Comparison of ENCODE assay signal across 9 cellular contexts in the genomic region with DNA sequence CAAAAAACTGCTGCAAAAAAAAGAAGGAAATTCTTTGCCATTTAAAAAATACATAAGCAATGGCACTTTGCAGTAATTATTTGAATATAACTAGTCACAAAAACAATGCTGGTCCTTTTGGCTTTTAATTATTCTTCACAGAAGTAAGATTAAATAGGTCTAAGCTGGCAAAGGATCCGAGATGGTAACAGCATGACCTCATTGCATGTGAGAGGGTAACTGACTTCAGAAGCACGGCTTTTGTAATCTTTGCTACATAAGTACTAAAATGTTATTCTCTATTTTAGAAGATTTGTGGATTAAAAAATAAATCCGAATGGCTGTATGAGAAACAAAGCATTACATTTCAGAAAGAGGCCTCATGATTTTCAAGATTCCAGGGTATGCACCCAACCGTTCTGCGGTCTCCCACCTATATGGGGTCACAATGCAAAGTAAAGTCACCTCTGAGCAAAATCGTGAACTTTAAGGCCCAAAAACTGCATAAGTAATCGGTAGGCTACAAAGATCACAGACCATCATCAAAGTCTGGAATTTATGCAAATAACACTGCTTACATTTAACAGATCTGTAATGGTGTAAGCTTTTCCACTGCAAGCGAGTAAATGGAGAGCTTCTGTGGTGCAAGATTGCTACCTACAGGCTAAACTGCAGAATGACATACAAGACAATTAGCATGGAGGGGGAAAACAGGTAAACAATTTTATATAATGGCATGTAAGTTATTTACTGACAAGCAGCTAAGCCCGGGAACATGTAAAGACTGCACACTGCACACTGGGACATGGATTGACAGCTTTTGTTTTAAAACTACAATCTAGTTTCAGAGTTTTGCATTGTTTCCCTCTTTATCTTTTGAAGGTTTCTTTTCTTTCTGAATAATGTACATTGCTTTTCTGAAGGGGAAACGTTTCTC.
A peak's percentile ranks its signal among the peaks of the same experiment; 100 is the strongest.
DNase-seq lines count a peak whose midpoint lies in the region; ATAC-seq, FAIRE-seq and TF ChIP-seq lines count a peak whose summit lies in the region.
"Had no signal": no experiment of that assay in that cellular context is flagged by ENCODE, and none has a peak within 500 bp of the region (broad histone marks: within the 10 kb centered on the region; RNA-seq: fewer than 3 reads in every experiment).

No MANE protein-coding gene starts in this region.

- H3K4ac ChIP-seq in neuronal stem cell (ENCODE audit: low read length) = no peak overlapping the region

- no peaks in the 10 kb centered on the region for H3K36me3 ChIP-seq in esophagus squamous epithelium
- H3K36me3 ChIP-seq in neuronal stem cell (replicated peaks in 1 of 2; ENCODE audit: control insufficient read depth in 2 of 2, insufficient read depth in 2 of 2, low read length in 2 of 2) = no peaks in the 10 kb centered on the region
- H3K36me3 ChIP-seq: thoracic aorta had no signal

- no peaks in the 10 kb centered on the region for H3K79me1 ChIP-seq in neuronal stem cell (ENCODE audit: low read depth, low read length)

- no peak overlapping the region for H3K18ac ChIP-seq in neuronal stem cell (ENCODE audit: low read length)

- H3K27ac Mint-ChIP-seq in CD4-positive, alpha-beta T cell = no peak overlapping the region
- no peak overlapping the region for H3K27ac Mint-ChIP-seq in T-helper 17 cell

- H3K4me2 ChIP-seq in neuronal stem cell (ENCODE audit: insufficient read depth, low read length, poor library complexity, severe bottlenecking) = no peak overlapping the region

- CTCF ChIA-PET in CD4-positive, alpha-beta T cell (lab: Charles Lee) = interaction anchor here (0.8 to 1.2 kb wide), 3 partner anchors 17 to 325 kb away, joined by 3 to 4 read pairs (median 3); no protein-coding TSS in a partner anchor

- POLR2A ChIA-PET in CD4-positive, alpha-beta T cell (lab: Charles Lee) = no interaction called here

- peak overlapping the region; percentile 34 for H2AFZ ChIP-seq in neuronal stem cell (ENCODE audit: low read length)

- H3K4me1 ChIP-seq in esophagus squamous epithelium (no peaks in the 10 kb centered on the region), neuronal stem cell (ENCODE audit: control insufficient read depth in 2 of 2, insufficient read depth in 1 of 2, low read depth in 1 of 2, low read length in 2 of 2) (peaks cover 10 to 15% of the 10 kb centered on the region in 2 donors)

- no peak overlapping the region for H2BK15ac ChIP-seq in neuronal stem cell (ENCODE audit: low read length)

- H4K8ac ChIP-seq in neuronal stem cell (ENCODE audit: low read depth, low read length) = no peak overlapping the region

- H3K14ac ChIP-seq in neuronal stem cell (ENCODE audit: low read length) = no peak overlapping the region

- no peak overlapping the region for H2AK5ac ChIP-seq in neuronal stem cell (ENCODE audit: low read depth, low read length)

- H3K27me3 ChIP-seq in CD4-positive, alpha-beta T cell (ENCODE audit: control insufficient read depth, insufficient read depth, low read length) = no peaks in the 10 kb centered on the region
- H3K27me3 ChIP-seq in esophagus squamous epithelium (no peaks in the 10 kb centered on the region), neuronal stem cell (ENCODE audit: control insufficient read depth in 3 of 3, insufficient read depth in 3 of 3, low read depth in 1 of 3, low read length in 3 of 3) (no peaks in the 10 kb centered on the region)

- H2BK120ac ChIP-seq in neuronal stem cell (ENCODE audit: low read depth, low read length) = no peak overlapping the region

- DNase-seq in CD4-positive, alpha-beta T cell = peak in 1 of 10 experiments; percentile 7
- no peak for DNase-seq in GM12892 (ENCODE audit: insufficient read length)
- DNase-seq in MV-4-11 (lab: John Stamatoyannopoulos, UW) = peak; percentile 3
- DNase-seq in T-helper 17 cell = no peak
- DNase-seq in esophagus squamous epithelium (lab: John Stamatoyannopoulos, UW) = no peak
- DNase-seq in neuronal stem cell (ENCODE audit: low spot score) = peak; percentile 52
- DNase-seq in NCI-H187 (lab: John Stamatoyannopoulos, UW) = no peak

- intact Hi-C loops in CD4-positive, alpha-beta T cell (cut with DNase I, micrococcal nuclease) = loop anchor here (1.0 to 2.0 kb wide), 2 partner anchors 325 kb away; no protein-coding TSS in a partner anchor
- intact Hi-C loops in esophagus squamous epithelium (cut with DNase I) = no loop called here

- no peak overlapping the region for H2BK12ac ChIP-seq in neuronal stem cell (ENCODE audit: low read length)

- peak; percentile 89 for ATAC-seq in CD4-positive, alpha-beta T cell (ENCODE audit: poor library complexity)
- ATAC-seq in HG02623 (IDR thresholded peaks at IDR 0.05; ENCODE audit: unreplicated experiment) (peak; percentile 91), T-helper 17 cell (peak; percentile 86)

- no peaks in the 10 kb centered on the region for H3K27me3 Mint-ChIP-seq in CD4-positive, alpha-beta T cell
- peaks cover 24% of the 10 kb centered on the region for H3K27me3 Mint-ChIP-seq in T-helper 17 cell

- WGBS in esophagus squamous epithelium, 2 donors = 29 to 34% methylated on average over 10 of the region's 10 CpGs
- WGBS in neuronal stem cell (ENCODE audit: extremely low coverage in 2 of 2, insufficient read length in 2 of 2, insufficient replicate concordance in 1 of 2), 2 donors = no CpG with 5 or more reads among the region's 10 CpGs

- H3K23ac ChIP-seq in neuronal stem cell (ENCODE audit: low read depth, low read length, poor library complexity) = no peak overlapping the region

- TF ChIP-seq POLR2A in GM12892 (IDR thresholded peaks at IDR 0.05; ENCODE audit: low read depth, low read length) (no peak), esophagus squamous epithelium (IDR thresholded peaks at IDR 0.05) (no peak)

- no peak overlapping the region for H2BK5ac ChIP-seq in neuronal stem cell (ENCODE audit: low read length)

- H3K9ac ChIP-seq in neuronal stem cell (ENCODE audit: low read depth, low read length, poor library complexity) = no peak overlapping the region

- H3K4me3 ChIP-seq in esophagus squamous epithelium (no peak overlapping the region), neuronal stem cell (ENCODE audit: low read length in 2 of 2) (no peak overlapping the region)
- H3K4me3 ChIP-seq: thoracic aorta had no signal

- no peaks in the 10 kb centered on the region for H3K4me1 Mint-ChIP-seq in CD4-positive, alpha-beta T cell (ENCODE audit: low read depth)
- peaks cover 13% of the 10 kb centered on the region for H3K4me1 Mint-ChIP-seq in T-helper 17 cell

- no peak overlapping the region for H4K91ac ChIP-seq in neuronal stem cell (ENCODE audit: low read depth, low read length, poor library complexity)

- peak; percentile 40 for FAIRE-seq in GM12892 (lab: Jason Lieb, UNC)

- no peaks in the 10 kb centered on the region for H3K9me3 ChIP-seq in CD4-positive, alpha-beta T cell (ENCODE audit: control insufficient read depth, low read length)
- H3K9me3 ChIP-seq in T-helper 17 cell (ENCODE audit: control insufficient read depth, low read length, poor library complexity, severe bottlenecking) (no peaks in the 10 kb centered on the region), esophagus squamous epithelium (no peaks in the 10 kb centered on the region), neuronal stem cell (replicated peaks in 1 of 2; ENCODE audit: control insufficient read depth in 2 of 2, insufficient read depth in 1 of 2, low read depth in 1 of 2, low read length in 2 of 2) (no peaks in the 10 kb centered on the region)
- H3K9me3 ChIP-seq: thoracic aorta had no signal

- peak; percentile 66 for TF ChIP-seq CTCF in CD4-positive, alpha-beta T cell (IDR thresholded peaks at IDR 0.05)
- peak in 5 of 6 experiments; percentile 23 to 71 (median 41) for TF ChIP-seq CTCF in esophagus squamous epithelium (IDR thresholded peaks at IDR 0.05)

- H3K9me3 Mint-ChIP-seq in CD4-positive, alpha-beta T cell = no peaks in the 10 kb centered on the region

- H3K4me3 Mint-ChIP-seq in CD4-positive, alpha-beta T cell = no peak overlapping the region
- H3K4me3 Mint-ChIP-seq in T-helper 17 cell = no peak overlapping the region

- H3K27ac ChIP-seq in CD4-positive, alpha-beta T cell (ENCODE audit: low read depth, low read length) = no peak overlapping the region
- H3K27ac ChIP-seq in esophagus squamous epithelium = no peak overlapping the region
- H3K27ac ChIP-seq in neuronal stem cell (replicated peaks; ENCODE audit: low read length) = no peak overlapping the region
- H3K27ac ChIP-seq: thoracic aorta had no signal

- no peaks in the 10 kb centered on the region for H3K36me3 Mint-ChIP-seq in CD4-positive, alpha-beta T cell (ENCODE audit: low read depth)
- no peaks in the 10 kb centered on the region for H3K36me3 Mint-ChIP-seq in T-helper 17 cell (ENCODE audit: low read depth)

Comparison
In these comparisons a context has a peak if more than half of its experiments do, and no peak if none do; other contexts are left out.
1. DNase-seq: peak in MV-4-11 (single experiment) and neuronal stem cell (single experiment); none in GM12892 (single experiment), T-helper 17 cell (0 of 3), esophagus squamous epithelium (single experiment) and NCI-H187 (0 of 2).
2. Peak in every context shown above with its lines, with median percentiles within 50 percentile points of each other: ATAC-seq.